In genomic region chr3:197952440-197952839, GRCh38 we compare ENCODE assay signal across 12 cellular contexts. TPM values are rescaled to one million over a fixed set of nuclear protein-coding genes. Genes with fewer than 3 reads are reported as not detected.
DNase-seq lines count a peak whose midpoint lies in the region; ATAC-seq and TF ChIP-seq lines count a peak whose summit lies in the region.
"Had no signal": no experiment of that assay in that cellular context is flagged by ENCODE, and none has a peak within 500 bp of the region (broad histone marks: within the 10 kb centered on the region; RNA-seq: fewer than 3 reads in every experiment).

No MANE protein-coding gene starts in this region.

- peaks cover 29% of the 10 kb centered on the region for H3F3A ChIP-seq in PC-3 (ENCODE audit: low read length, unreplicated experiment)

- H3K4me3 ChIP-seq in PC-3 (ENCODE audit: low read length): peak overlapping the region; percentile 92; the same call in 1 of the 2 replicates
- peak overlapping the region; percentile 1 for H3K4me3 ChIP-seq in coronary artery

- no peak for ATAC-seq in PC-3
- ATAC-seq in HG02798 (IDR thresholded peaks at IDR 0.05; ENCODE audit: poor library complexity, unreplicated experiment): no peak
- no peak for ATAC-seq in GM19328 (IDR thresholded peaks at IDR 0.05; ENCODE audit: unreplicated experiment)
- ATAC-seq: gastroesophageal sphincter, right cardiac atrium had no signal

- peaks cover 18% of the 10 kb centered on the region for H3K4me1 ChIP-seq in PC-3 (ENCODE audit: insufficient read depth, low read length)

- H3K27me3 Mint-ChIP-seq in activated T-cell treated with anti-CD3 and anti-CD28 coated beads, Interleukin-2, amount 50 U/mL, for 24 hours: no peaks in the 10 kb centered on the region
- no peaks in the 10 kb centered on the region for H3K27me3 Mint-ChIP-seq in progenitor cell of endocrine pancreas

- peaks cover 53% of the 10 kb centered on the region for H4K20me1 ChIP-seq in PC-3 (ENCODE audit: low read length)

- peaks cover 50% of the 10 kb centered on the region for H3K79me2 ChIP-seq in PC-3 (ENCODE audit: low read length)

- H3K27ac ChIP-seq in PC-3 (ENCODE audit: low read length) (no peak overlapping the region), coronary artery (no peak overlapping the region)
- H3K27ac ChIP-seq: gastroesophageal sphincter had no signal

- no peaks in the 10 kb centered on the region for H3K9me2 ChIP-seq in PC-3 (replicated peaks; ENCODE audit: low read length)

- no peak overlapping the region for H2AFZ ChIP-seq in PC-3 (ENCODE audit: low read length)

- CTCF ChIA-PET in PC-3 (lab: Charles Lee): no interaction called here

- DNase-seq in activated T-cell treated with anti-CD3 and anti-CD28 coated beads, Interleukin-2, amount 50 U/mL, for 24 hours: no peak
- no peak for DNase-seq in activated T-cell treated with anti-CD3 and anti-CD28 coated beads for 4 hours
- DNase-seq in PC-3: no peak
- no peak for DNase-seq in coronary artery (ENCODE audit: low spot score)
- DNase-seq in progenitor cell of endocrine pancreas (ENCODE audit: low spot score, unreplicated experiment): no peak
- no peak for DNase-seq in SW 1271 (lab: John Stamatoyannopoulos, UW)
- DNase-seq: H7, NCI-H69, right cardiac atrium had no signal

- H3K36me3 Mint-ChIP-seq in activated T-cell treated with anti-CD3 and anti-CD28 coated beads, Interleukin-2, amount 50 U/mL, for 24 hours (ENCODE audit: low read depth): peaks cover 77% of the 10 kb centered on the region
- peaks cover 29% of the 10 kb centered on the region for H3K36me3 Mint-ChIP-seq in progenitor cell of endocrine pancreas (ENCODE audit: insufficient read depth)

- H3K4me1 Mint-ChIP-seq in activated T-cell treated with anti-CD3 and anti-CD28 coated beads, Interleukin-2, amount 50 U/mL, for 24 hours (ENCODE audit: low read depth): peaks cover 61% of the 10 kb centered on the region
- H3K4me1 Mint-ChIP-seq in progenitor cell of endocrine pancreas (ENCODE audit: low read depth): peaks cover 23% of the 10 kb centered on the region

- H3K9me3 ChIP-seq in PC-3 (ENCODE audit: low read length): no peaks in the 10 kb centered on the region
- H3K9me3 ChIP-seq: gastroesophageal sphincter had no signal

- no peaks in the 10 kb centered on the region for H3K9me3 Mint-ChIP-seq in activated T-cell treated with anti-CD3 and anti-CD28 coated beads, Interleukin-2, amount 50 U/mL, for 24 hours
- no peaks in the 10 kb centered on the region for H3K9me3 Mint-ChIP-seq in progenitor cell of endocrine pancreas (ENCODE audit: low read depth)

- BruUV-seq in PC-3 (replicated peaks; lab: Mats Ljungman, UMichigan): no TSS peak

- intact Hi-C loops in PC-3 (cut with micrococcal nuclease): no loop called here

- H3K4me2 ChIP-seq in PC-3 (ENCODE audit: low read length): peak overlapping the region; percentile 88

- H3K27me3 ChIP-seq in PC-3 (ENCODE audit: low read length): no peaks in the 10 kb centered on the region
- H3K27me3 ChIP-seq: gastroesophageal sphincter had no signal

- TF ChIP-seq CTCF in PC-3 (conservative IDR thresholded peaks at IDR 0.05; ENCODE audit: low read depth, low read length) (no peak), coronary artery (IDR thresholded peaks at IDR 0.05) (no peak), progenitor cell of endocrine pancreas (IDR thresholded peaks at IDR 0.05; ENCODE audit: unreplicated experiment) (no peak)

- peak overlapping the region; percentile 97 for H3K27ac Mint-ChIP-seq in activated T-cell treated with anti-CD3 and anti-CD28 coated beads, Interleukin-2, amount 50 U/mL, for 24 hours
- H3K27ac Mint-ChIP-seq in progenitor cell of endocrine pancreas: peak overlapping the region; percentile 64

- H3K9ac ChIP-seq in PC-3 (ENCODE audit: low read length): no peak overlapping the region

- POLR2A ChIA-PET in PC-3 (lab: Charles Lee; ENCODE audit: unreplicated experiment): no interaction called here

- H3K36me3 ChIP-seq in PC-3 (ENCODE audit: low read depth, low read length): peaks cover 60% of the 10 kb centered on the region

- peak overlapping the region; percentile 99 for H3K4me3 Mint-ChIP-seq in activated T-cell treated with anti-CD3 and anti-CD28 coated beads, Interleukin-2, amount 50 U/mL, for 24 hours
- peak overlapping the region; percentile 58 for H3K4me3 Mint-ChIP-seq in progenitor cell of endocrine pancreas (ENCODE audit: low read depth)

RNA-seq across cellular contexts. Expression of gene RPL35A, which starts 2.5 kb away (rescaled TPM):
- total RNA-seq in PC-3 (2014; rRNA removed) (766 and 875 TPM in 2 replicates), progenitor cell of endocrine pancreas (1,132 and 1,216 TPM in 2 replicates)

RNA-seq across cellular contexts. Expression of gene LMLN, which starts 7.6 kb away (rescaled TPM):
- total RNA-seq in PC-3 (2014; rRNA removed): 3.7 and 7.5 TPM in 2 replicates
- 8.0 and 14.4 TPM in 2 replicates for total RNA-seq in progenitor cell of endocrine pancreas
